In genomic region chr20:57671072-57671391, GRCh38 we compare ENCODE assay signal across 19 cellular contexts. TPM values are rescaled to one million over a fixed set of nuclear protein-coding genes. Genes with fewer than 3 reads are reported as not detected.
DNase-seq lines count a peak whose midpoint lies in the region; ATAC-seq, FAIRE-seq and TF ChIP-seq lines count a peak whose summit lies in the region.
"Had no signal": no experiment of that assay in that cellular context is flagged by ENCODE, and none has a peak within 500 bp of the region (broad histone marks: within the 10 kb centered on the region; RNA-seq: fewer than 3 reads in every experiment).

No MANE protein-coding gene starts in this region.

- TF ChIP-seq EP300 in A549 (IDR thresholded peaks at IDR 0.05): no peak

- TF ChIP-seq CTCF in A549 (IDR thresholded peaks at IDR 0.05) (no peak), Calu3 (IDR thresholded peaks at IDR 0.05; ENCODE audit: unreplicated experiment) (no peak), VCaP (conservative IDR thresholded peaks at IDR 0.05) (no peak), mesothelial cell of epicardium (IDR thresholded peaks at IDR 0.05; ENCODE audit: unreplicated experiment) (no peak)

- CTCF ChIA-PET in A549 (lab: Yijun Ruan, JAX): interaction anchor here (1.2 kb wide), 1 partner anchor 509 kb away, joined by 3 read pairs; no protein-coding TSS in a partner anchor
- CTCF ChIA-PET in Calu3 (lab: Charles Lee): interaction anchor here (0.5 to 0.7 kb wide), 2 partner anchors 1172 to 1388 kb away, joined by 3 read pairs; no protein-coding TSS in a partner anchor

- FAIRE-seq in A549 (lab: Jason Lieb, UNC): no peak
- FAIRE-seq: A204.1, D721Med, G401.6, GM12891 had no signal

- no peaks in the 10 kb centered on the region for H3K9me3 ChIP-seq in A549
- H3K9me3 ChIP-seq: HAP-1 had no signal

- peak overlapping the region; percentile 97 for H3K27ac Mint-ChIP-seq in Calu3 (ENCODE audit: unreplicated experiment)
- H3K27ac Mint-ChIP-seq in mesothelial cell of epicardium: peak overlapping the region; percentile 17

- H3K4me3 Mint-ChIP-seq in Calu3 (ENCODE audit: low read depth, unreplicated experiment): peak overlapping the region; percentile 46
- no peak overlapping the region for H3K4me3 Mint-ChIP-seq in mesothelial cell of epicardium
- H3K4me3 Mint-ChIP-seq: CD8-positive, alpha-beta T cell; IgD-negative memory B cell had no signal

- TF ChIP-seq RAD21 in A549 (conservative IDR thresholded peaks at IDR 0.05 in 1 of 2, IDR thresholded peaks at IDR 0.05 in 1 of 2): no peak

- DNase-seq in A549 (ENCODE audit: low read depth in 1 of 2, low spot score in 1 of 2) (no peak), Calu3 (no peak), mesothelial cell of epicardium (ENCODE audit: low spot score in 2 of 2, unreplicated experiment in 2 of 2) (no peak), T-helper 2 cell (no peak), COR-L47 (lab: John Stamatoyannopoulos, UW) (no peak), SIG-M5 treated with dmso at 0.1 percent for 504 hours (lab: John Stamatoyannopoulos, UW; ENCODE audit: unreplicated experiment) (no peak)
- no peak for DNase-seq in activated CD4-positive, alpha-beta T cell treated with anti-CD3 and anti-CD28 coated beads for 1 hour
- DNase-seq: CD8-positive, alpha-beta T cell; KG1 had no signal

- peak overlapping the region in 1 of 2 experiments; percentile 35; a peak in 1 of 6 replicates for H3K27ac ChIP-seq in A549
- H3K27ac ChIP-seq in VCaP: peak overlapping the region; percentile 99
- H3K27ac ChIP-seq: GM23248 had no signal

- POLR2A ChIA-PET in A549 (lab: Yijun Ruan, JAX): no interaction called here

- H3K36me3 Mint-ChIP-seq in Calu3 (ENCODE audit: insufficient read depth, unreplicated experiment) (peaks cover 100% of the 10 kb centered on the region), mesothelial cell of epicardium (no peaks in the 10 kb centered on the region)
- H3K36me3 Mint-ChIP-seq: CD8-positive, alpha-beta T cell had no signal

- H3K4me1 Mint-ChIP-seq in Calu3 (ENCODE audit: low read depth, unreplicated experiment) (peaks cover 100% of the 10 kb centered on the region), mesothelial cell of epicardium (peaks cover 13% of the 10 kb centered on the region)

- H3K4me2 ChIP-seq in A549: no peak overlapping the region; the same call in 2 of the 3 replicates

- TF ChIP-seq POLR2A in A549 (IDR thresholded peaks at IDR 0.05; ENCODE audit: low read length): no peak

- WGBS in A549 (ENCODE audit: missing lambda C conversion rate): 92% methylated on average over 10 of the region's 10 CpGs

- no peak overlapping the region for H3K4me3 ChIP-seq in A549
- H3K4me3 ChIP-seq: GM23248, HAP-1 had no signal

- no peaks in the 10 kb centered on the region for H3K9me3 Mint-ChIP-seq in Calu3 (ENCODE audit: low read depth, unreplicated experiment)
- H3K9me3 Mint-ChIP-seq in mesothelial cell of epicardium: no peaks in the 10 kb centered on the region
- H3K9me3 Mint-ChIP-seq: CD8-positive, alpha-beta T cell; IgD-negative memory B cell had no signal

- intact Hi-C loops in Calu3 (cut with micrococcal nuclease; ENCODE audit: unreplicated experiment): no loop called here

- H3K4me1 ChIP-seq in A549: peaks cover 93% of the 10 kb centered on the region
- H3K4me1 ChIP-seq: HAP-1 had no signal

- ATAC-seq in A549: no peak
- ATAC-seq: CD8-positive, alpha-beta T cell had no signal

- H3K27me3 Mint-ChIP-seq in Calu3 (ENCODE audit: unreplicated experiment) (no peaks in the 10 kb centered on the region), mesothelial cell of epicardium (ENCODE audit: low read depth) (no peaks in the 10 kb centered on the region)

- no TSS peak for BruUV-seq in Calu3 (replicated peaks; lab: Mats Ljungman, UMichigan)

TF ChIP-seq in A549, 52 proteins besides CTCF, POLR2A, EP300 and RAD21:
- TF ChIP-seq RARB (CRISPR knock-in tag; IDR thresholded peaks at IDR 0.05): no peak
- TF ChIP-seq, protein P1, sequence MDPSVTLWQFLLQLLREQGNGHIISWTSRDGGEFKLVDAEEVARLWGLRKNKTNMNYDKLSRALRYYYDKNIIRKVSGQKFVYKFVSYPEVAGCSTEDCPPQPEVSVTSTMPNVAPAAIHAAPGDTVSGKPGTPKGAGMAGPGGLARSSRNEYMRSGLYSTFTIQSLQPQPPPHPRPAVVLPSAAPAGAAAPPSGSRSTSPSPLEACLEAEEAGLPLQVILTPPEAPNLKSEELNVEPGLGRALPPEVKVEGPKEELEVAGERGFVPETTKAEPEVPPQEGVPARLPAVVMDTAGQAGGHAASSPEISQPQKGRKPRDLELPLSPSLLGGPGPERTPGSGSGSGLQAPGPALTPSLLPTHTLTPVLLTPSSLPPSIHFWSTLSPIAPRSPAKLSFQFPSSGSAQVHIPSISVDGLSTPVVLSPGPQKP (IDR thresholded peaks at IDR 0.05; ENCODE audit: low read depth, low read length): no peak
- TF ChIP-seq, protein P2, sequence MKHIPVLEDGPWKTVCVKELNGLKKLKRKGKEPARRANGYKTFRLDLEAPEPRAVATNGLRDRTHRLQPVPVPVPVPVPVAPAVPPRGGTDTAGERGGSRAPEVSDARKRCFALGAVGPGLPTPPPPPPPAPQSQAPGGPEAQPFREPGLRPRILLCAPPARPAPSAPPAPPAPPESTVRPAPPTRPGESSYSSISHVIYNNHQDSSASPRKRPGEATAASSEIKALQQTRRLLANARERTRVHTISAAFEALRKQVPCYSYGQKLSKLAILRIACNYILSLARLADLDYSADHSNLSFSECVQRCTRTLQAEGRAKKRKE (CRISPR knock-in tag; IDR thresholded peaks at IDR 0.05; ENCODE audit: low read depth): no peak
- no peak for TF ChIP-seq FOSB (CRISPR knock-in tag; IDR thresholded peaks at IDR 0.05)
- TF ChIP-seq HMGXB4 (CRISPR knock-in tag; IDR thresholded peaks at IDR 0.05; ENCODE audit: borderline replicate concordance): no peak
- no peak for TF ChIP-seq ZNF302 (CRISPR knock-in tag; IDR thresholded peaks at IDR 0.05)
- no peak for TF ChIP-seq NFE2L2 (conservative IDR thresholded peaks at IDR 0.05; ENCODE audit: low read length)
- TF ChIP-seq MAFK (IDR thresholded peaks at IDR 0.05; ENCODE audit: partially characterized antibody): peak; percentile 77

RNA-seq across cellular contexts. Expression of gene PMEPA1, which starts 38.8 kb away (rescaled TPM):
- polyA plus RNA-seq in A549 (2011; rRNA removed) (131 and 150 TPM in 2 replicates), A549 (2017; fragmentation: RNase III; extraction: RNeasy Plus Mini Kit Qiagen cat#74134 plus additional on column Dnase treatment) (114 to 152 TPM (median 147 TPM) in 3 replicates)
- polyA plus RNA-seq in A549 (2012; cell fraction: cytosol; rRNA removed): 145 and 229 TPM in 2 replicates
- polyA plus RNA-seq in A549 (2012; cell fraction: nucleus; rRNA removed): 263 and 339 TPM in 2 replicates
- polyA minus RNA-seq in A549 (2011; rRNA and poly(A)+ RNA removed): 151 and 188 TPM in 2 replicates
- total RNA-seq in Calu3 (2022) (732 and 1,302 TPM in 2 replicates), mesothelial cell of epicardium (39.7 to 40.7 TPM (median 39.9 TPM) in 3 replicates)

RNA-seq across cellular contexts. Expression of gene ZBP1, which starts 50.8 kb away (rescaled TPM):
- polyA plus RNA-seq in A549 (2011; rRNA removed) (not detected in 2 replicates), A549 (2017; fragmentation: RNase III; extraction: RNeasy Plus Mini Kit Qiagen cat#74134 plus additional on column Dnase treatment) (0.05 to 0.07 TPM (median 0.05 TPM) in 3 replicates)
- not detected in 2 replicates for polyA plus RNA-seq in A549 (2012; cell fraction: cytosol; rRNA removed)
- 0.02 and 0.05 TPM in 2 replicates for polyA plus RNA-seq in A549 (2012; cell fraction: nucleus; rRNA removed)
- not detected in 2 replicates for polyA minus RNA-seq in A549 (2011; rRNA and poly(A)+ RNA removed)
- total RNA-seq in Calu3 (2022) (2.9 and 12.5 TPM in 2 replicates), mesothelial cell of epicardium (not detected in 3 replicates)
- total RNA-seq: GM23248, H4 had no signal
- polyA plus RNA-seq: BJ, GM23248 had no signal

Comparison
In these comparisons a context has a peak if more than half of its experiments do, and no peak if none do; other contexts are left out.
1. RNA of gene PMEPA1, which starts 38.8 kb away (total RNA-seq): 732 to 1,302 TPM in Calu3; 39.7 to 40.7 TPM in mesothelial cell of epicardium; every median in the first group is over 10 times any median in the second.